ENCODE assay signal across 18 cellular contexts in the genomic region with DNA sequence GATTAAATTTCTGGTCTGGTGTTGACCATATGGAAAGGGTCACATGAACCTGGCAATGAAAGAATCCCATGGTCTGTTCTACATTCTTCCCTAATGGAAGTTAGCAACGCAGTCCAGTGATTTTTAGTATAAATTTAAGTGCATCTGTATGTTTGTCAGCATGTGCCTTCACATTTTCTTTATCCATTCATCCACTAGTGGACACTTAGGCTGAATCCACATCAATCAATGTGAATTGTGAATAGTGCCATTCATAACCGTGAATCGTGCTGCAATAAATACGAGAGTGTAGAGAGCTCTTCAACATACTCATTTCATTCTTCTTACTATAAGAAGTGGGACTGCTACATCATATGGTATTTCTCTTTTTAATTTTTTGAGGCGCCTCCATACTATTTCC.
"Had no signal": no experiment of that assay in that cellular context is flagged by ENCODE, and none has a peak within 500 bp of the region (broad histone marks: within the 10 kb centered on the region; RNA-seq: fewer than 3 reads in every experiment).

No MANE protein-coding gene starts in this region.

- H3K9me3 ChIP-seq: mucosa of descending colon, transverse colon, vagina had no signal

- H3K27ac Mint-ChIP-seq: activated T-helper 1 cell treated with anti-CD3 and anti-CD28 coated beads, Interleukin-12 subunit alpha, Interleukin-12 subunit beta, Interleukin-2, Interleukin-4 antibody, amounts not matched to agents 30 ng/mL and 10 ng/mL and 1 ng/mL, durations not matched to agents 14 hours and 24 hours and 36 hours; progenitor cell of endocrine pancreas had no signal

- H3K4me3 Mint-ChIP-seq: activated T-helper 1 cell treated with anti-CD3 and anti-CD28 coated beads, Interleukin-12 subunit alpha, Interleukin-12 subunit beta, Interleukin-2, Interleukin-4 antibody, amounts not matched to agents 30 ng/mL and 10 ng/mL and 1 ng/mL, durations not matched to agents 14 hours and 24 hours and 36 hours had no signal

- DNase-seq: activated CD4-positive, alpha-beta T cell treated with anti-CD3 and anti-CD28 coated beads for 1 hour; activated CD4-positive, alpha-beta T cell treated with anti-CD3 and anti-CD28 coated beads, Interleukin-2, amount 50 U/mL, for 4 hours; dorsolateral prefrontal cortex; erythroblast; islet precursor cell; mucosa of descending colon; naive thymus-derived CD4-positive, alpha-beta T cell; right cardiac atrium; stimulated activated CD4-positive, alpha-beta T cell treated with anti-CD3 and anti-CD28 coated beads, Interleukin-4, amount 100 ng/mL, for 24 hours; stimulated activated naive CD4-positive, alpha-beta T cell treated with Interleukin-2 at 50 U/mL for 16 hours; substantia nigra; SW 1271; T-helper 9 cell; transverse colon had no signal

- ATAC-seq: left lobe of liver, right cardiac atrium had no signal

- H3K27me3 Mint-ChIP-seq: naive thymus-derived CD4-positive, alpha-beta T cell; progenitor cell of endocrine pancreas had no signal
